20 cellular contexts compared by ENCODE assay signal in the genomic region with DNA sequence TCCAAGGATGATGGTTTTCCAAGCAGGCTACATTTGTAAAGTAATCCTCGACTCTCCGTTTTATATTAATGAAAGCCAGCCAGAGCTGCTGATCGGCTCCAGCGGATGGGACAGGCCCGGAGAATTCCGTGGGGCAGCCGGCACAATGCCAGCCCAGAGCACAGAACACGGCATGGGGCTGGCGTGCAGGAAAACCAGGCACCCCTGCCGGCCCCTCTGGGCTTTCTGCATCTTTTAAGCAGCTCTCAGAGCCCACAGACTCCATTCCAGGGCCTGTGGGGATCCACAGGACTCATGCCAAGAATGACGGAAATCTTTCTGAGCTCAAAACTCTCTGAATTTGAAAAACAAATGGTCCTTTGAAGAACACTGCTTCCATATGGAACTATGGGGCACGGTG.
DNase-seq lines count a peak whose midpoint lies in the region; ATAC-seq and TF ChIP-seq lines count a peak whose summit lies in the region.
"Had no signal": no experiment of that assay in that cellular context is flagged by ENCODE, and none has a peak within 500 bp of the region (broad histone marks: within the 10 kb centered on the region; RNA-seq: fewer than 3 reads in every experiment).

No MANE protein-coding gene starts in this region.

- WGBS in right cardiac atrium: 37% methylated on average over 12 of the region's 12 CpGs

- no peaks in the 10 kb centered on the region for H3K36me3 Mint-ChIP-seq in chondrocyte (ENCODE audit: low read depth)

- intact Hi-C loops in right cardiac atrium (cut with DNase I) (no loop called here), Right ventricle myocardium inferior (cut with DNase I) (no loop called here), lower lobe of right lung (cut with DNase I) (no loop called here)

- H3K9me3 ChIP-seq in right cardiac atrium (ENCODE audit: control insufficient read depth, low read length) (no peaks in the 10 kb centered on the region), lower lobe of right lung (no peaks in the 10 kb centered on the region)
- H3K9me3 ChIP-seq: adrenal gland, MG63 had no signal

- H3K4me1 ChIP-seq in right cardiac atrium (ENCODE audit: control insufficient read depth, insufficient read depth, low read length) (no peaks in the 10 kb centered on the region), lower lobe of right lung (no peaks in the 10 kb centered on the region)

- no peak for ATAC-seq in right cardiac atrium
- ATAC-seq in Right ventricle myocardium inferior: no peak
- ATAC-seq in lower lobe of right lung: no peak
- ATAC-seq in GM19397 (IDR thresholded peaks at IDR 0.05; ENCODE audit: unreplicated experiment): no peak
- ATAC-seq: esophagus mucosa had no signal

- H3K9me3 Mint-ChIP-seq in chondrocyte (ENCODE audit: low read depth): no peaks in the 10 kb centered on the region
- H3K9me3 Mint-ChIP-seq: T-helper 1 cell treated with Interleukin-12 subunit alpha and Interleukin-12 subunit beta and Interleukin-4 antibody, amounts not matched to agents 30 μg/mL and 1 μg/mL, for 36 hours had no signal

- peaks cover 24% of the 10 kb centered on the region for H3K27me3 Mint-ChIP-seq in chondrocyte (ENCODE audit: low read depth)

- H3K27me3 ChIP-seq in right cardiac atrium (ENCODE audit: control insufficient read depth, insufficient read depth): no peaks in the 10 kb centered on the region
- peaks cover 2% of the 10 kb centered on the region for H3K27me3 ChIP-seq in lower lobe of right lung (ENCODE audit: low read depth)
- H3K27me3 ChIP-seq: adrenal gland, MG63 had no signal

- TF ChIP-seq CTCF in chondrocyte (IDR thresholded peaks at IDR 0.05): no peak
- TF ChIP-seq CTCF in lower lobe of right lung (IDR thresholded peaks at IDR 0.05): no peak

- H3K4me1 Mint-ChIP-seq in chondrocyte (ENCODE audit: low read depth): peaks cover 16% of the 10 kb centered on the region

- no peak overlapping the region for H3K27ac Mint-ChIP-seq in chondrocyte (ENCODE audit: unreplicated experiment)
- H3K27ac Mint-ChIP-seq: T-helper 1 cell treated with Interleukin-12 subunit alpha and Interleukin-12 subunit beta and Interleukin-4 antibody, amounts not matched to agents 30 μg/mL and 1 μg/mL, for 36 hours had no signal

- H3K4me3 ChIP-seq in right cardiac atrium (ENCODE audit: low read length): no peak overlapping the region
- no peak overlapping the region for H3K4me3 ChIP-seq in lower lobe of right lung
- H3K4me3 ChIP-seq: adrenal gland, left ventricle myocardium inferior, MG63 had no signal

- H3K36me3 ChIP-seq in lower lobe of right lung: no peaks in the 10 kb centered on the region
- H3K36me3 ChIP-seq: adrenal gland, left ventricle myocardium inferior, MG63 had no signal

- DNase-seq in right cardiac atrium (peak in 2 of 3 donors; percentile 23 to 65), Right ventricle myocardium inferior (ENCODE audit: missing footprints) (no peak), chondrocyte (ENCODE audit: low spot score) (peak; percentile 38), lower lobe of right lung (peak; percentile 41), RPMI8226 (no peak), HUDEP-2 (lab: John Stamatoyannopoulos, UW; ENCODE audit: unreplicated experiment in 76 of 76) (no peak)
- no peak for DNase-seq in activated T-cell treated with anti-CD3 and anti-CD28 coated beads, Interleukin-2, amount 50 U/mL, for 1 hour
- DNase-seq: activated CD4-positive, alpha-beta T cell treated with anti-CD3 and anti-CD28 coated beads, Interleukin-2, amount 50 U/mL, for 4 hours; activated effector memory CD4-positive, alpha-beta T cell treated with anti-CD3 and anti-CD28 coated beads, Interleukin-2, amount 50 U/mL, for 16 hours; C1 segment of cervical spinal cord; effector CD4-positive, alpha-beta T cell; left ventricle myocardium inferior; MG63; NCI-H1694; NCI-H69; retina had no signal

- no peak overlapping the region for H3K27ac ChIP-seq in right cardiac atrium (ENCODE audit: low read length)
- H3K27ac ChIP-seq in lower lobe of right lung: no peak overlapping the region
- H3K27ac ChIP-seq: adrenal gland, left ventricle myocardium inferior had no signal

- H3K4me3 Mint-ChIP-seq in chondrocyte (ENCODE audit: unreplicated experiment): no peak overlapping the region
- H3K4me3 Mint-ChIP-seq: T-helper 1 cell treated with Interleukin-12 subunit alpha and Interleukin-12 subunit beta and Interleukin-4 antibody, amounts not matched to agents 30 μg/mL and 1 μg/mL, for 36 hours had no signal

Comparison
In these comparisons a context has a peak if more than half of its experiments do, and no peak if none do; other contexts are left out.
1. DNase-seq: peak in right cardiac atrium (2 of 3), chondrocyte (single experiment) and lower lobe of right lung (single experiment); none in Right ventricle myocardium inferior (single experiment), activated T-cell treated with anti-CD3 and anti-CD28 coated beads, Interleukin-2, amount 50 U/mL, for 1 hour (single experiment), RPMI8226 (single experiment) and HUDEP-2 (0 of 76).